Comparison of ENCODE assay signal across 1 cellular context in genomic region chr22:49996192-49996531, GRCh38.
TF ChIP-seq lines count a peak whose summit lies in the region.

No MANE protein-coding gene starts in this region.

TF ChIP-seq in HepG2, 621 proteins besides CTCF, POLR2A, EP300 and RAD21:
- no peak for TF ChIP-seq ZBTB39 (CRISPR knock-in tag; IDR thresholded peaks at IDR 0.05)
- no peak for TF ChIP-seq SP5 (CRISPR knock-in tag; IDR thresholded peaks at IDR 0.05; ENCODE audit: borderline replicate concordance, low read depth)
- no peak for TF ChIP-seq MAF1 (CRISPR knock-in tag; IDR thresholded peaks at IDR 0.05; ENCODE audit: borderline replicate concordance)
- TF ChIP-seq JDP2 (CRISPR knock-in tag; IDR thresholded peaks at IDR 0.05; ENCODE audit: borderline replicate concordance): no peak
- no peak for TF ChIP-seq MEIS1 (CRISPR knock-in tag; IDR thresholded peaks at IDR 0.05; ENCODE audit: borderline replicate concordance)
- TF ChIP-seq ZNF501 (CRISPR knock-in tag; IDR thresholded peaks at IDR 0.05): no peak
- no peak for TF ChIP-seq GATAD2A (CRISPR knock-in tag; IDR thresholded peaks at IDR 0.05)
- TF ChIP-seq ZNF251 (CRISPR knock-in tag; IDR thresholded peaks at IDR 0.05): no peak
- no peak for TF ChIP-seq DRAP1 (CRISPR knock-in tag; IDR thresholded peaks at IDR 0.05)
- TF ChIP-seq NKX3-1 (CRISPR knock-in tag; IDR thresholded peaks at IDR 0.05): no peak
- TF ChIP-seq ATF2 (CRISPR knock-in tag; IDR thresholded peaks at IDR 0.05): no peak
- TF ChIP-seq ZNF33A (CRISPR knock-in tag; IDR thresholded peaks at IDR 0.05; ENCODE audit: borderline replicate concordance): no peak
